8 cellular contexts compared by ENCODE assay signal in the genomic region with DNA sequence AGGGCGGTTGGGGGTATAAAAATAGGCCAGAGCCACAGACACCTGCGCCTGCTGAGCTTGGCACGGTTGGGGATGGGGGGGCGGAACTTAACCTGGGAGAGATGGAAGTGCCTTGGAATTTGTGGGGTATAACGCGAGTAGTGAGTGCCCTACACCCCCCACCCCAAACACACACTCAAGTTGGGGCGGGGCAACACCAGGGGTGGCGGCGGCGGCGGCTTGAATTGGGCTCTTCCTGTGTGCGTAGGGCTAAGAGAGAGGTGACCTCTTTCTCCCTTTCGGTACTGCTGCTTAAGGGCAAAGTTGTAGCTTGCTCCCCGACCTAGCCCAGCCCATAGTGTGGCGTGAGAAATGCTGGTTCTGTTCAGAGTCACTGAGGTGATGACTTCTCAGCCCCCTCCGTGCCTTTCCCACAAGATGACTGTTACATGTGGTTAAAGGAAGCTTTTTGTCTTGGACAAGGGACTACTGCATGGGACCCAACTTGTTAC. TPM values are rescaled to one million over a fixed set of nuclear protein-coding genes. Genes with fewer than 3 reads are reported as not detected.
DNase-seq lines count a peak whose midpoint lies in the region; ATAC-seq and TF ChIP-seq lines count a peak whose summit lies in the region.

No MANE protein-coding gene starts in this region.

- no peaks in the 10 kb centered on the region for H3K4me1 ChIP-seq in A673 (ENCODE audit: insufficient read depth, low read length, poor library complexity, severe bottlenecking)

- DNase-seq in A673 (ENCODE audit: low spot score) (peak; percentile 30), GM19238 (ENCODE audit: insufficient read length, low spot score) (peak; percentile 8), brain microvascular endothelial cell (no peak), left kidney (ENCODE audit: low read depth, low spot score) (peak; percentile 9), SHP77 (lab: John Stamatoyannopoulos, UW) (no peak)
- peak; percentile 72 for DNase-seq in T-helper 2 cell treated with Interferon-gamma antibody and Interleukin-4, amounts not matched to agents 5 μg/mL and 100 μg/mL, for 36 hours (ENCODE audit: low spot score)
- DNase-seq in stimulated activated CD4-positive, alpha-beta T cell treated with anti-CD3 and anti-CD28 coated beads, TNF-alpha, amount 100 ng/mL, for 24 hours (ENCODE audit: low read depth in 3 of 3) = peak in 2 of 3 experiments; percentile 14 to 61

- in situ Hi-C loops in brain microvascular endothelial cell (cut with HindIII; ENCODE audit: low pct_ligation_motif_present, low sequenced_read_pairs) = no loop called here

- peak overlapping the region; percentile 79 for H3K27ac ChIP-seq in A673 (ENCODE audit: low read depth, low read length, poor library complexity, severe bottlenecking)
- H3K27ac ChIP-seq in brain microvascular endothelial cell = no peak overlapping the region

- POLR2A ChIA-PET in A673 (lab: Charles Lee; ENCODE audit: low non-redundant PET) = interaction anchor here (0.7 kb wide), 1 partner anchor 439 kb away, joined by 3 read pairs; no protein-coding TSS in a partner anchor

- CTCF ChIA-PET in A673 (lab: Charles Lee) = no interaction called here

- H3K4me3 ChIP-seq in A673 (ENCODE audit: low read depth, low read length, poor library complexity, severe bottlenecking) (peak overlapping the region; percentile 72), brain microvascular endothelial cell (ENCODE audit: low read depth, low read length) (peak overlapping the region; percentile 68)

- TF ChIP-seq CTCF in A673 (conservative IDR thresholded peaks at IDR 0.05; ENCODE audit: low read depth, low read length) = no peak
- no peak for TF ChIP-seq CTCF in brain microvascular endothelial cell (IDR thresholded peaks at IDR 0.05; ENCODE audit: low read depth, low read length, missing control alignments)

- H3K27ac Mint-ChIP-seq in T-helper 2 cell treated with Interferon-gamma antibody and Interleukin-4, amounts not matched to agents 5 μg/mL and 100 μg/mL, for 36 hours = peak overlapping the region; percentile 94

- no peaks in the 10 kb centered on the region for H3K27me3 Mint-ChIP-seq in T-helper 2 cell treated with Interferon-gamma antibody and Interleukin-4, amounts not matched to agents 5 μg/mL and 100 μg/mL, for 36 hours (ENCODE audit: low read depth)

- no peaks in the 10 kb centered on the region for H3K9me3 ChIP-seq in A673 (ENCODE audit: low read depth, low read length, poor library complexity, severe bottlenecking)

- no peaks in the 10 kb centered on the region for H3K9me3 Mint-ChIP-seq in T-helper 2 cell treated with Interferon-gamma antibody and Interleukin-4, amounts not matched to agents 5 μg/mL and 100 μg/mL, for 36 hours

- H3K36me3 ChIP-seq in A673 (ENCODE audit: insufficient read depth, low read length, poor library complexity, severe bottlenecking) (no peaks in the 10 kb centered on the region), brain microvascular endothelial cell (replicated peaks) (no peaks in the 10 kb centered on the region)

- peak; percentile 51 for ATAC-seq in HG03280 (IDR thresholded peaks at IDR 0.05; ENCODE audit: unreplicated experiment)

- H3K36me3 Mint-ChIP-seq in T-helper 2 cell treated with Interferon-gamma antibody and Interleukin-4, amounts not matched to agents 5 μg/mL and 100 μg/mL, for 36 hours (ENCODE audit: low read depth) = peaks cover 11% of the 10 kb centered on the region

- peaks cover 36% of the 10 kb centered on the region for H3K4me1 Mint-ChIP-seq in T-helper 2 cell treated with Interferon-gamma antibody and Interleukin-4, amounts not matched to agents 5 μg/mL and 100 μg/mL, for 36 hours (ENCODE audit: low read depth)

- H3K27me3 ChIP-seq in A673 (replicated peaks; ENCODE audit: insufficient read depth, low read depth, low read length, poor library complexity) (peaks cover 3% of the 10 kb centered on the region), brain microvascular endothelial cell (replicated peaks) (no peaks in the 10 kb centered on the region)

- no TSS peak for BruUV-seq in A673 (replicated peaks; lab: Mats Ljungman, UMichigan)

- intact Hi-C loops in A673 (cut with micrococcal nuclease; ENCODE audit: unreplicated experiment) = no loop called here

- H3K4me3 Mint-ChIP-seq in T-helper 2 cell treated with Interferon-gamma antibody and Interleukin-4, amounts not matched to agents 5 μg/mL and 100 μg/mL, for 36 hours = peak overlapping the region; percentile 94

RNA-seq across cellular contexts. Expression of a gene that starts 0.8 kb away (rescaled TPM):
- total RNA-seq in A673 (2021) = 60.8 and 61.0 TPM in 2 replicates

Comparison
In these comparisons a context has a peak if more than half of its experiments do, and no peak if none do; other contexts are left out.
1. DNase-seq: peak in A673 (single experiment), GM19238 (single experiment), T-helper 2 cell treated with Interferon-gamma antibody and Interleukin-4, amounts not matched to agents 5 μg/mL and 100 μg/mL, for 36 hours (single experiment), left kidney (single experiment) and stimulated activated CD4-positive, alpha-beta T cell treated with anti-CD3 and anti-CD28 coated beads, TNF-alpha, amount 100 ng/mL, for 24 hours (2 of 3); none in brain microvascular endothelial cell (single experiment) and SHP77 (0 of 2).